ENCODE assay signal across 1 cellular context in genomic region chr20:46894971-46895905, GRCh38.
TF ChIP-seq lines count a peak whose summit lies in the region.

No MANE protein-coding gene starts in this region.

TF ChIP-seq in SK-N-SH treated with all-trans-retinoic acid at 6 μM for 48 hours, 23 proteins besides CTCF, POLR2A, EP300 and RAD21 (continued from another document):
- TF ChIP-seq, protein P1, sequence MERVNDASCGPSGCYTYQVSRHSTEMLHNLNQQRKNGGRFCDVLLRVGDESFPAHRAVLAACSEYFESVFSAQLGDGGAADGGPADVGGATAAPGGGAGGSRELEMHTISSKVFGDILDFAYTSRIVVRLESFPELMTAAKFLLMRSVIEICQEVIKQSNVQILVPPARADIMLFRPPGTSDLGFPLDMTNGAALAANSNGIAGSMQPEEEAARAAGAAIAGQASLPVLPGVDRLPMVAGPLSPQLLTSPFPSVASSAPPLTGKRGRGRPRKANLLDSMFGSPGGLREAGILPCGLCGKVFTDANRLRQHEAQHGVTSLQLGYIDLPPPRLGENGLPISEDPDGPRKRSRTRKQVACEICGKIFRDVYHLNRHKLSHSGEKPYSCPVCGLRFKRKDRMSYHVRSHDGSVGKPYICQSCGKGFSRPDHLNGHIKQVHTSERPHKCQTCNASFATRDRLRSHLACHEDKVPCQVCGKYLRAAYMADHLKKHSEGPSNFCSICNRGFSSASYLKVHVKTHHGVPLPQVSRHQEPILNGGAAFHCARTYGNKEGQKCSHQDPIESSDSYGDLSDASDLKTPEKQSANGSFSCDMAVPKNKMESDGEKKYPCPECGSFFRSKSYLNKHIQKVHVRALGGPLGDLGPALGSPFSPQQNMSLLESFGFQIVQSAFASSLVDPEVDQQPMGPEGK (CRISPR knock-in tag; IDR thresholded peaks at IDR 0.05; ENCODE audit: borderline replicate concordance), result no peak
- TF ChIP-seq ESRRG (CRISPR knock-in tag; IDR thresholded peaks at IDR 0.05) (no peak), RARB (CRISPR knock-in tag; IDR thresholded peaks at IDR 0.05) (no peak), GLIS3 (CRISPR knock-in tag; IDR thresholded peaks at IDR 0.05) (no peak)
TF ChIP-seq in SK-N-SH treated with all-trans-retinoic acid at 6 μM for 48 hours: peak in this region for 0.
